16 cellular contexts compared by ENCODE assay signal in genomic region chr14:91466192-91466591, GRCh38.
DNase-seq lines count a peak whose midpoint lies in the region; ATAC-seq and TF ChIP-seq lines count a peak whose summit lies in the region.
"Had no signal": no experiment of that assay in that cellular context is flagged by ENCODE, and none has a peak within 500 bp of the region (broad histone marks: within the 10 kb centered on the region; RNA-seq: fewer than 3 reads in every experiment).

No MANE protein-coding gene starts in this region.

- no peak overlapping the region for H3K4me3 Mint-ChIP-seq in activated naive CD8-positive, alpha-beta T cell treated with anti-CD3 and anti-CD28 coated beads, Interleukin-2, amount 50 U/mL, for 24 hours
- H3K4me3 Mint-ChIP-seq in nephron progenitor cell, result no peak overlapping the region
- H3K4me3 Mint-ChIP-seq: endodermal cell had no signal

- H3K9me3 Mint-ChIP-seq in activated naive CD8-positive, alpha-beta T cell treated with anti-CD3 and anti-CD28 coated beads, Interleukin-2, amount 50 U/mL, for 24 hours, result no peaks in the 10 kb centered on the region
- H3K9me3 Mint-ChIP-seq in nephron progenitor cell, result no peaks in the 10 kb centered on the region
- H3K9me3 Mint-ChIP-seq: endodermal cell had no signal

- TF ChIP-seq POLR2A in GM18505 (IDR thresholded peaks at IDR 0.05; ENCODE audit: borderline replicate concordance, extremely low read depth, insufficient read depth, insufficient read length), result no peak

- H3K36me3 Mint-ChIP-seq in activated naive CD8-positive, alpha-beta T cell treated with anti-CD3 and anti-CD28 coated beads, Interleukin-2, amount 50 U/mL, for 24 hours (ENCODE audit: low read depth), result peaks cover 71% of the 10 kb centered on the region
- peaks cover 92% of the 10 kb centered on the region for H3K36me3 Mint-ChIP-seq in nephron progenitor cell (ENCODE audit: low read depth)

- H3K4me1 Mint-ChIP-seq in activated naive CD8-positive, alpha-beta T cell treated with anti-CD3 and anti-CD28 coated beads, Interleukin-2, amount 50 U/mL, for 24 hours, result peaks cover 36% of the 10 kb centered on the region
- peaks cover 13% of the 10 kb centered on the region for H3K4me1 Mint-ChIP-seq in nephron progenitor cell

- peak overlapping the region; percentile 73 for H3K27ac Mint-ChIP-seq in activated naive CD8-positive, alpha-beta T cell treated with anti-CD3 and anti-CD28 coated beads, Interleukin-2, amount 50 U/mL, for 24 hours
- peak overlapping the region; percentile 47 for H3K27ac Mint-ChIP-seq in nephron progenitor cell
- H3K27ac Mint-ChIP-seq: endodermal cell had no signal

- H3K27me3 Mint-ChIP-seq in activated naive CD8-positive, alpha-beta T cell treated with anti-CD3 and anti-CD28 coated beads, Interleukin-2, amount 50 U/mL, for 24 hours, result no peaks in the 10 kb centered on the region
- H3K27me3 Mint-ChIP-seq in nephron progenitor cell (ENCODE audit: low read depth, poor library complexity), result no peaks in the 10 kb centered on the region

- ATAC-seq in activated naive CD8-positive, alpha-beta T cell treated with anti-CD3 and anti-CD28 coated beads, Interleukin-2, amount 50 U/mL, for 24 hours, result no peak
- ATAC-seq in GM18505 (IDR thresholded peaks at IDR 0.05; ENCODE audit: unreplicated experiment) (no peak), HG03457 (IDR thresholded peaks at IDR 0.05; ENCODE audit: unreplicated experiment) (no peak)
- ATAC-seq: A549, left colon, SK-N-SH treated with all-trans-retinoic acid at 6 μM for 48 hours, upper lobe of right lung had no signal

- DNase-seq in NCI-H1436 (lab: John Stamatoyannopoulos, UW), result peak; percentile 28
- DNase-seq in NCI-H1436 treated with DMSO at 0.1 percent for 48 hours (lab: John Stamatoyannopoulos, UW), result no peak
- DNase-seq in NCI-H1105 (lab: John Stamatoyannopoulos, UW), result peak; percentile 72
- no peak for DNase-seq in activated naive CD8-positive, alpha-beta T cell treated with anti-CD3 and anti-CD28 coated beads, Interleukin-2, amount 50 U/mL, for 24 hours
- no peak for DNase-seq in nephron progenitor cell
- DNase-seq in NCI-H226, result no peak
- DNase-seq: activated T-cell treated with anti-CD3 and anti-CD28 coated beads, Interleukin-2, amount 50 U/mL, for 48 hours; endodermal cell; left colon; MV-4-11; posterior cingulate gyrus; upper lobe of right lung had no signal

- no peak for TF ChIP-seq CTCF in nephron progenitor cell (IDR thresholded peaks at IDR 0.05)

Comparison
In these comparisons a context has a peak if more than half of its experiments do, and no peak if none do; other contexts are left out.
1. DNase-seq: peak in NCI-H1436 (single experiment) and NCI-H1105 (single experiment); none in NCI-H1436 treated with DMSO at 0.1 percent for 48 hours (single experiment), activated naive CD8-positive, alpha-beta T cell treated with anti-CD3 and anti-CD28 coated beads, Interleukin-2, amount 50 U/mL, for 24 hours (single experiment), nephron progenitor cell (single experiment) and NCI-H226 (single experiment).